Comparison of ENCODE assay signal across 1 cellular context in genomic region chr9:137788561-137789294, GRCh38.
A peak's percentile ranks its signal among the peaks of the same experiment; 100 is the strongest.
TF ChIP-seq lines count a peak whose summit lies in the region.

No MANE protein-coding gene starts in this region.

TF ChIP-seq in HepG2, 621 proteins besides CTCF, POLR2A, EP300 and RAD21 (continued from another document):
- peak; percentile 26; the same call in 1 of the 2 replicates for TF ChIP-seq ZFX (CRISPR knock-in tag; IDR thresholded peaks at IDR 0.05; ENCODE audit: low read depth)
- peak; percentile 27 for TF ChIP-seq AGO2 (optimal IDR thresholded peaks at IDR 0.05; ENCODE audit: low read depth, low read length)
- TF ChIP-seq SYNCRIP (IDR thresholded peaks at IDR 0.05; ENCODE audit: insufficient read depth, low read depth, low read length) = no peak
- TF ChIP-seq SP2 (CRISPR knock-in tag; IDR thresholded peaks at IDR 0.05) = 0 out of 2 replicates have a peak, but pooled peaks have one; percentile 39
- TF ChIP-seq ZNF598 (CRISPR knock-in tag; IDR thresholded peaks at IDR 0.05; ENCODE audit: borderline replicate concordance) = peak; percentile 37; the same call in 1 of the 2 replicates
- TF ChIP-seq PRMT3 (CRISPR knock-in tag; IDR thresholded peaks at IDR 0.05; ENCODE audit: borderline replicate concordance, low read depth) = no peak
- TF ChIP-seq ZBTB33 (CRISPR knock-in tag; IDR thresholded peaks at IDR 0.05) = peak; percentile 96
- no peak for TF ChIP-seq HBP1 (CRISPR knock-in tag; IDR thresholded peaks at IDR 0.05; ENCODE audit: low read depth)
- TF ChIP-seq, protein P1, sequence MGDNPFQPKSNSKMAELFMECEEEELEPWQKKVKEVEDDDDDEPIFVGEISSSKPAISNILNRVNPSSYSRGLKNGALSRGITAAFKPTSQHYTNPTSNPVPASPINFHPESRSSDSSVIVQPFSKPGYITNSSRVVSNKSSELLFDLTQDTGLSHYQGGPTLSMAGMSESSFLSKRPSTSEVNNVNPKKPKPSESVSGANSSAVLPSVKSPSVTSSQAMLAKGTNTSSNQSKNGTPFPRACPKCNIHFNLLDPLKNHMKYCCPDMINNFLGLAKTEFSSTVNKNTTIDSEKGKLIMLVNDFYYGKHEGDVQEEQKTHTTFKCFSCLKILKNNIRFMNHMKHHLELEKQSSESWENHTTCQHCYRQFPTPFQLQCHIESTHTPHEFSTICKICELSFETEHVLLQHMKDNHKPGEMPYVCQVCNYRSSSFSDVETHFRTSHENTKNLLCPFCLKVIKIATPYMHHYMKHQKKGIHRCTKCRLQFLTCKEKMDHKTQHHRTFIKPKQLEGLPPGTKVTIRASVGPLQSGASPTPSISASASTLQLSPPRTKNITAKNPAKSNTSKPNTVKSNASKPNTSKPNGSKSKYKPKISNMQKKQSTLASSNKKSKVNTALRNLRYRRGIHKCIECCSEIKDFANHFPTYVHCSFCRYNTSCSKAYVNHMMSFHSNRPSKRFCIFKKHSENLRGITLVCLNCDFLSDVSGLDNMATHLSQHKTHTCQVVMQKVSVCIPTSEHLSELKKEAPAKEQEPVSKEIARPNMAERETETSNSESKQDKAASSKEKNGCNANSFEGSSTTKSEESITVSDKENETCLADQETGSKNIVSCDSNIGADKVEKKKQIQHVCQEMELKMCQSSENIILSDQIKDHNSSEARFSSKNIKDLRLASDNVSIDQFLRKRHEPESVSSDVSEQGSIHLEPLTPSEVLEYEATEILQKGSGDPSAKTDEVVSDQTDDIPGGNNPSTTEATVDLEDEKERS (CRISPR knock-in tag; IDR thresholded peaks at IDR 0.05) = no peak
- no peak for TF ChIP-seq YEATS4 (CRISPR knock-in tag; IDR thresholded peaks at IDR 0.05; ENCODE audit: borderline replicate concordance)
- TF ChIP-seq HCFC1 (IDR thresholded peaks at IDR 0.05; ENCODE audit: low read depth, low read length) = no peak
- TF ChIP-seq ZBTB1 (CRISPR knock-in tag; IDR thresholded peaks at IDR 0.05; ENCODE audit: borderline replicate concordance) = no peak
- no peak for TF ChIP-seq ZNF570 (CRISPR knock-in tag; IDR thresholded peaks at IDR 0.05; ENCODE audit: borderline replicate concordance)
- TF ChIP-seq ZBTB20 (CRISPR knock-in tag; IDR thresholded peaks at IDR 0.05; ENCODE audit: borderline replicate concordance, low read depth) = no peak
